ENCODE assay signal across 8 cellular contexts in genomic region chr13:49443689-49444516, GRCh38.
A peak's percentile ranks its signal among the peaks of the same experiment; 100 is the strongest.
DNase-seq lines count a peak whose midpoint lies in the region; ATAC-seq lines count a peak whose summit lies in the region.

Gene CAB39L, minus strand, starts transcription at chr13:49444064. Its CDS starts 61,154 bp downstream, at chr13:49382910.
Gene SETDB2, plus strand, starts transcription at chr13:49444274. Its CDS starts 7,620 bp downstream, at chr13:49451894.

- H3K36me3 Mint-ChIP-seq in central memory CD8-positive, alpha-beta T cell (ENCODE audit: insufficient read depth): peaks cover 23% of the 10 kb centered on the region

- H3K4me3 Mint-ChIP-seq in central memory CD8-positive, alpha-beta T cell: peak within 1 kb of the TSS; percentile 84

- ATAC-seq in GM18907 (IDR thresholded peaks at IDR 0.05; ENCODE audit: unreplicated experiment): peak; percentile 95
- peak; percentile 93 for ATAC-seq in HG03159 (IDR thresholded peaks at IDR 0.05; ENCODE audit: unreplicated experiment)
- peak; percentile 91 for ATAC-seq in central memory CD8-positive, alpha-beta T cell (replicated peaks; ENCODE audit: extremely low read depth, poor library complexity, severe bottlenecking)

- DNase-seq in AG08396 (ENCODE audit: low spot score) (peak; percentile 93), NCI-H2227 (lab: John Stamatoyannopoulos, UW; ENCODE audit: unreplicated experiment) (peak; percentile 97), iris pigment epithelial cell (ENCODE audit: low read depth) (peak; percentile 100)
- peak; percentile 93 to 98 (median 96) for DNase-seq in activated CD4-positive, CD25-positive, alpha-beta regulatory T cell (lab: John Stamatoyannopoulos, UW)
- DNase-seq in central memory CD8-positive, alpha-beta T cell (ENCODE audit: low spot score in 2 of 2): peak; percentile 96 to 99
- peak; percentile 97 to 98 for DNase-seq in stimulated activated CD4-positive, alpha-beta T cell treated with anti-CD3 and anti-CD28 coated beads, Interleukin-12 subunit alpha, Interleukin-12 subunit beta, amount 100 ng/mL, for 24 hours (ENCODE audit: low read depth in 2 of 2)

- H3K27ac Mint-ChIP-seq in central memory CD8-positive, alpha-beta T cell (ENCODE audit: low read depth): peak within 1 kb of the TSS; percentile 98

- no peaks in the 10 kb centered on the region for H3K27me3 Mint-ChIP-seq in central memory CD8-positive, alpha-beta T cell

- H3K4me1 Mint-ChIP-seq in central memory CD8-positive, alpha-beta T cell: peaks cover 41% of the 10 kb centered on the region

- peaks cover 4% of the 10 kb centered on the region for H3K9me3 Mint-ChIP-seq in central memory CD8-positive, alpha-beta T cell

Comparison
In these comparisons a context has a peak if more than half of its experiments do, and no peak if none do; other contexts are left out.
1. Peak in every context shown above with its lines: DNase-seq and ATAC-seq.